In the genomic region with DNA sequence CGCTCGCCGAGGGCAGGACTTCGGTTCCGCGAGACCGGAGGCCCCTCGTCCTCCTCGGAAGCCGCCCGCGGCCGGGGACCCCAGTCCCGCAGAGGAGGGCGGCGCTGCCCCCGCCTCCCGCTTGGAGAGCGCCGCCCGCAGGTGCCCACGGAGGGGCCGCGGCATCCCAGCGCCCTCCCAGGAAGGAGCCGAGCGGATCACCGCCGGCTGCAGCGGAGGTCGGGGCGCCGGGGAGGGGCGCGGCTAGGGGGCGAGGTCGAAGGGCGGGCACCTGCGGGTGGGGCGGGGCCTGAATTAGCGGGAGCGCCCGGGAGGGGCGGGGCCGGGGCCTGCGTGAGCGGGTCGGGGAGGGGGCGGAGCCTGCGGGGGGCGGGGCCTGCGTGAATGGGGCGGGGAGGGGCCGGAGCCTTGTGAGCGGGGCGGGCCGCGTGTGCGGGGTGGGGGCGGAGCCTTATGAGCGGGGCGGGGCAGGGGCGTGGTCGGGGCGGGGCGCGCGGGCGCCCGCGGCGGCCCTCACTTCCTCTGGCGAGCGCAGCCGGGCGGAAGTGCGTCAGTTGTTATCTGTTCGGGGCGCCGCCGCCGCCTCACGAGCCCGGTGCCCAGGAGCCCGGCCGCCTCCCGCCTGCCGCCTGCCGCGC, we compare ENCODE assay signal across 8 cellular contexts. TPM values are rescaled to one million over a fixed set of nuclear protein-coding genes. Genes with fewer than 3 reads are reported as not detected.
DNase-seq lines count a peak whose midpoint lies in the region; ATAC-seq and TF ChIP-seq lines count a peak whose summit lies in the region.

TSS of gene FBRSL1 (plus strand) at position 550 of the 638 bp plus-strand sequence.

- no peak within 1 kb of the TSS for H4K8ac ChIP-seq in H9 (replicated peaks; ENCODE audit: insufficient read length, low read depth, low read length)

- H3K4me3 ChIP-seq in DOHH2 (ENCODE audit: low read length) = peak within 1 kb of the TSS; percentile 79
- H3K4me3 ChIP-seq in MM.1S (ENCODE audit: low read length) = peak within 1 kb of the TSS; percentile 59
- H3K4me3 ChIP-seq in SJCRH30 = peak within 1 kb of the TSS; percentile 71
- H3K4me3 ChIP-seq in neural progenitor cell = peak within 1 kb of the TSS; percentile 84

- no peak within 1 kb of the TSS for H4K5ac ChIP-seq in H9 (ENCODE audit: insufficient read length, low read depth, low read length)

- peak; percentile 94 for DNase-seq in H9
- DNase-seq in MM.1S = peak; percentile 80
- DNase-seq in SJCRH30 = peak; percentile 72 to 78
- DNase-seq in activated gamma-delta T cell treated with Interleukin-2 at 50 U/mL for 16 hours = peak; percentile 94
- DNase-seq in foreskin keratinocyte = peak; percentile 25 to 32
- DNase-seq in neural progenitor cell (ENCODE audit: low spot score) = peak; percentile 97
- DNase-seq in stimulated activated naive CD8-positive, alpha-beta T cell treated with anti-CD3 and anti-CD28 coated beads, Interleukin-15, amount 100 ng/mL, for 72 hours = peak; percentile 84 to 86

- H2BK20ac ChIP-seq in H9 (ENCODE audit: low read depth, low read length, poor library complexity, severe bottlenecking) = no peak within 1 kb of the TSS

- peaks cover 17% of the 10 kb centered on the region; the same call in 1 of the 2 replicates for H4K20me1 ChIP-seq in DOHH2 (ENCODE audit: control insufficient read depth, insufficient read depth, low read depth, low read length)
- H4K20me1 ChIP-seq in H9 (ENCODE audit: control insufficient read depth, insufficient read depth, insufficient read length) = no peaks in the 10 kb centered on the region
- no peaks in the 10 kb centered on the region for H4K20me1 ChIP-seq in MM.1S (ENCODE audit: insufficient read depth, low read length)
- H4K20me1 ChIP-seq in neural progenitor cell (ENCODE audit: low read depth) = peaks cover 41% of the 10 kb centered on the region

- H2BK15ac ChIP-seq in H9 (ENCODE audit: low read depth, low read length) = no peak within 1 kb of the TSS

- peaks cover 34% of the 10 kb centered on the region for H3K4me1 ChIP-seq in DOHH2 (ENCODE audit: control insufficient read depth, low read length)
- H3K4me1 ChIP-seq in H9 (ENCODE audit: insufficient read depth, low read length) = no peaks in the 10 kb centered on the region; the same call in 1 of the 2 replicates
- peaks cover 7% of the 10 kb centered on the region; the same call in 1 of the 2 replicates for H3K4me1 ChIP-seq in MM.1S (ENCODE audit: low read length)
- no peaks in the 10 kb centered on the region for H3K4me1 ChIP-seq in SJCRH30
- peaks cover 4% of the 10 kb centered on the region for H3K4me1 ChIP-seq in foreskin keratinocyte
- H3K4me1 ChIP-seq in neural progenitor cell = peaks cover 17% of the 10 kb centered on the region

- H3K56ac ChIP-seq in H9 (ENCODE audit: insufficient read length, low read depth, low read length) = no peak within 1 kb of the TSS

- H3K9ac ChIP-seq in H9 (ENCODE audit: extremely low read depth, insufficient read length, low read length) (no peak within 1 kb of the TSS), MM.1S (ENCODE audit: low read length) (peak within 1 kb of the TSS; percentile 29; the same call in 1 of the 2 replicates), neural progenitor cell (peak within 1 kb of the TSS; percentile 21)

- H3K4ac ChIP-seq in H9 (ENCODE audit: low read depth, low read length) = no peak within 1 kb of the TSS

- H3K79me2 ChIP-seq in DOHH2 (ENCODE audit: control insufficient read depth, low read length) = peaks cover 41% of the 10 kb centered on the region
- H3K79me2 ChIP-seq in H9 (ENCODE audit: insufficient read depth, low read length) = peaks cover 27% of the 10 kb centered on the region; the same call in 1 of the 2 replicates
- peaks cover 41% of the 10 kb centered on the region for H3K79me2 ChIP-seq in MM.1S (ENCODE audit: low read length)
- H3K79me2 ChIP-seq in neural progenitor cell (ENCODE audit: low read depth) = peaks cover 38% of the 10 kb centered on the region

- no peaks in the 10 kb centered on the region for H3K9me3 Mint-ChIP-seq in H9
- no peaks in the 10 kb centered on the region for H3K9me3 Mint-ChIP-seq in neural progenitor cell
- peaks cover 0 to 8% of the 10 kb centered on the region in 2 donors for H3K9me3 Mint-ChIP-seq in stimulated activated naive CD8-positive, alpha-beta T cell treated with anti-CD3 and anti-CD28 coated beads, Interleukin-15, amount 100 ng/mL, for 72 hours

- no peak within 1 kb of the TSS for H3K27ac ChIP-seq in DOHH2 (ENCODE audit: low read depth, low read length)
- H3K27ac ChIP-seq in H9 (ENCODE audit: insufficient read length, low read depth, low read length) = no peak within 1 kb of the TSS
- H3K27ac ChIP-seq in MM.1S (ENCODE audit: low read length) = no peak within 1 kb of the TSS
- H3K27ac ChIP-seq in SJCRH30 = no peak within 1 kb of the TSS
- peak within 1 kb of the TSS; percentile 40 for H3K27ac ChIP-seq in foreskin keratinocyte
- H3K27ac ChIP-seq in neural progenitor cell = no peak within 1 kb of the TSS

- H3K27me3 ChIP-seq in DOHH2 (ENCODE audit: control insufficient read depth, low read length) (peaks cover 23% of the 10 kb centered on the region), H9 (ENCODE audit: insufficient read depth, low read length) (peaks cover 15% of the 10 kb centered on the region; the same call in 1 of the 2 replicates), MM.1S (replicated peaks; ENCODE audit: insufficient read depth, low read length) (peaks cover 14% of the 10 kb centered on the region), SJCRH30 (no peaks in the 10 kb centered on the region), foreskin keratinocyte (peaks cover 23% of the 10 kb centered on the region), neural progenitor cell (peaks cover 58% of the 10 kb centered on the region)

- H3K4me2 ChIP-seq in DOHH2 (ENCODE audit: low read length) = peak within 1 kb of the TSS; percentile 93
- H3K4me2 ChIP-seq in H9 (ENCODE audit: insufficient read depth, insufficient read length, low read length) = peak within 1 kb of the TSS; percentile 54
- peak within 1 kb of the TSS; percentile 65 for H3K4me2 ChIP-seq in MM.1S (ENCODE audit: low read depth, low read length)
- H3K4me2 ChIP-seq in neural progenitor cell = peak within 1 kb of the TSS; percentile 99

- no peak within 1 kb of the TSS for H2AK5ac ChIP-seq in H9 (ENCODE audit: insufficient read length, low read length)

- H2BK12ac ChIP-seq in H9 (ENCODE audit: insufficient read length, low read depth, low read length) = no peak within 1 kb of the TSS

- H3K9me2 ChIP-seq in DOHH2 (replicated peaks; ENCODE audit: control insufficient read depth, low read length) (no peaks in the 10 kb centered on the region), MM.1S (replicated peaks; ENCODE audit: insufficient read depth, low read length) (no peaks in the 10 kb centered on the region)

- no peak within 1 kb of the TSS for H2BK5ac ChIP-seq in H9 (ENCODE audit: insufficient read length, low read length)

- no CpG with 5 or more reads among the region's 90 CpGs for WGBS in H9 (ENCODE audit: extremely low coverage, insufficient read length, low lambda C conversion rate)

- peaks cover 3 to 5% (median 5%) of the 10 kb centered on the region in 3 experiments for H3K36me3 Mint-ChIP-seq in H9 (ENCODE audit: insufficient read depth in 1 of 3, low read depth in 3 of 3)
- no peaks in the 10 kb centered on the region for H3K36me3 Mint-ChIP-seq in neural progenitor cell

- no peak within 1 kb of the TSS for H4K91ac ChIP-seq in H9 (ENCODE audit: insufficient read length, low read depth, low read length)

- H3K9me3 ChIP-seq in DOHH2 (ENCODE audit: control insufficient read depth, insufficient read depth, low read length) (no peaks in the 10 kb centered on the region), H9 (ENCODE audit: control insufficient read depth, low read depth, low read length) (no peaks in the 10 kb centered on the region), MM.1S (replicated peaks; ENCODE audit: insufficient read depth, low read length) (no peaks in the 10 kb centered on the region), SJCRH30 (replicated peaks) (no peaks in the 10 kb centered on the region), neural progenitor cell (ENCODE audit: low read depth) (no peaks in the 10 kb centered on the region)

- no peak within 1 kb of the TSS for H2AFZ ChIP-seq in H9 (ENCODE audit: low read length)
- H2AFZ ChIP-seq in MM.1S (ENCODE audit: low read length) = no peak within 1 kb of the TSS
- H2AFZ ChIP-seq in neural progenitor cell (replicated peaks) = peak within 1 kb of the TSS; percentile 89

- H3T11ph ChIP-seq in H9 (ENCODE audit: low read length) = no peak within 1 kb of the TSS

- no peak within 1 kb of the TSS for H3K18ac ChIP-seq in H9 (ENCODE audit: insufficient read length, low read depth, low read length)

- peak within 1 kb of the TSS; percentile 78 to 87 for H3K4me3 Mint-ChIP-seq in H9
- peak within 1 kb of the TSS; percentile 91 for H3K4me3 Mint-ChIP-seq in neural progenitor cell
- H3K4me3 Mint-ChIP-seq in stimulated activated naive CD8-positive, alpha-beta T cell treated with anti-CD3 and anti-CD28 coated beads, Interleukin-15, amount 100 ng/mL, for 72 hours = peak within 1 kb of the TSS; percentile 95 to 96

- ATAC-seq in foreskin keratinocyte = peak; percentile 71
- peak; percentile 67 for ATAC-seq in stimulated activated naive CD8-positive, alpha-beta T cell treated with anti-CD3 and anti-CD28 coated beads, Interleukin-15, amount 100 ng/mL, for 72 hours

- H2BK120ac ChIP-seq in H9 (ENCODE audit: low read depth, low read length, poor library complexity, severe bottlenecking) = no peak within 1 kb of the TSS

- H3K36me3 ChIP-seq in DOHH2 (ENCODE audit: control insufficient read depth, low read length) = peaks cover 5% of the 10 kb centered on the region; the same call in 1 of the 2 replicates
- H3K36me3 ChIP-seq in MM.1S (replicated peaks; ENCODE audit: insufficient read depth, low read length) = no peaks in the 10 kb centered on the region
- H3K36me3 ChIP-seq in SJCRH30 = no peaks in the 10 kb centered on the region
- H3K36me3 ChIP-seq in neural progenitor cell = no peaks in the 10 kb centered on the region

- H3K79me1 ChIP-seq in H9 (ENCODE audit: insufficient read depth, low read depth, low read length, poor library complexity, severe bottlenecking) = peaks cover 8% of the 10 kb centered on the region

- TF ChIP-seq CTCF in DOHH2 (IDR thresholded peaks at IDR 0.05; ENCODE audit: low read depth, low read length, poor library complexity, severe bottlenecking) = peak; percentile 21
- no peak for TF ChIP-seq CTCF in H9 (conservative IDR thresholded peaks at IDR 0.05)
- no peak for TF ChIP-seq CTCF in MM.1S (IDR thresholded peaks at IDR 0.05; ENCODE audit: low read length)
- TF ChIP-seq CTCF in foreskin keratinocyte (conservative IDR thresholded peaks at IDR 0.05) = no peak
- peak; percentile 17 for TF ChIP-seq CTCF in neural progenitor cell (IDR thresholded peaks at IDR 0.05)

- no peak within 1 kb of the TSS for H3K23ac ChIP-seq in H9 (ENCODE audit: insufficient read length, low read depth, low read length)

- H3K23me2 ChIP-seq in H9 (ENCODE audit: insufficient read length, low read depth, low read length, poor library complexity, severe bottlenecking) = peaks cover 6% of the 10 kb centered on the region

- H3K27me3 Mint-ChIP-seq in H9 (ENCODE audit: low read depth) = peaks cover 58% of the 10 kb centered on the region
- peaks cover 31% of the 10 kb centered on the region for H3K27me3 Mint-ChIP-seq in neural progenitor cell (ENCODE audit: insufficient read depth, low read depth)
- no peaks in the 10 kb centered on the region for H3K27me3 Mint-ChIP-seq in stimulated activated naive CD8-positive, alpha-beta T cell treated with anti-CD3 and anti-CD28 coated beads, Interleukin-15, amount 100 ng/mL, for 72 hours

- peaks cover 3% of the 10 kb centered on the region for H3F3A ChIP-seq in DOHH2 (ENCODE audit: control insufficient read depth, insufficient read depth)
- H3F3A ChIP-seq in MM.1S (ENCODE audit: insufficient read depth, low read length) = no peaks in the 10 kb centered on the region
- H3F3A ChIP-seq in neural progenitor cell (ENCODE audit: low read depth) = peaks cover 7% of the 10 kb centered on the region

- H3K27ac Mint-ChIP-seq in H9 (no peak within 1 kb of the TSS), neural progenitor cell (peak within 1 kb of the TSS; percentile 57)
- peak within 1 kb of the TSS; percentile 84 to 89 for H3K27ac Mint-ChIP-seq in stimulated activated naive CD8-positive, alpha-beta T cell treated with anti-CD3 and anti-CD28 coated beads, Interleukin-15, amount 100 ng/mL, for 72 hours

- H3K14ac ChIP-seq in H9 (ENCODE audit: insufficient read depth, low read length) = peak within 1 kb of the TSS; percentile 25; the same call in 1 of the 2 replicates

- H3K4me1 Mint-ChIP-seq in H9 (peaks cover 18 to 24% of the 10 kb centered on the region in 2 experiments), neural progenitor cell (peaks cover 25% of the 10 kb centered on the region)
- peaks cover 77% of the 10 kb centered on the region for H3K4me1 Mint-ChIP-seq in stimulated activated naive CD8-positive, alpha-beta T cell treated with anti-CD3 and anti-CD28 coated beads, Interleukin-15, amount 100 ng/mL, for 72 hours

RNA-seq across cellular contexts. Expression of gene FBRSL1, which starts in this region (rescaled TPM):
- total RNA-seq in H9 (2021) (90.8 and 92.3 TPM in 2 replicates), foreskin keratinocyte (20.0 and 21.6 TPM in 2 replicates), neural progenitor cell (ENCODE audit: low replicate concordance) (7.4 and 30.6 TPM in 2 replicates)
- total RNA-seq in SJCRH30 (2014; rRNA removed; shearing (Covaris generic)) = 15.6 and 15.7 TPM in 2 replicates
- 23.7 and 30.7 TPM in 2 replicates for polyA plus RNA-seq in foreskin keratinocyte

Comparison
In these comparisons a context has a peak if more than half of its experiments do, and no peak if none do; other contexts are left out.
1. CTCF ChIP-seq: peak in DOHH2 (single experiment) and neural progenitor cell (single experiment); none in H9 (single experiment), MM.1S (single experiment) and foreskin keratinocyte (single experiment).
2. DNase-seq: peak in every context shown above with its lines; median percentile 97 in neural progenitor cell; 94 in H9; 94 in activated gamma-delta T cell treated with Interleukin-2 at 50 U/mL for 16 hours; 85 in stimulated activated naive CD8-positive, alpha-beta T cell treated with anti-CD3 and anti-CD28 coated beads, Interleukin-15, amount 100 ng/mL, for 72 hours; 80 in MM.1S; 75 in SJCRH30; 28 in foreskin keratinocyte.
3. H3K27ac Mint-ChIP-seq: peak in neural progenitor cell (single experiment) and stimulated activated naive CD8-positive, alpha-beta T cell treated with anti-CD3 and anti-CD28 coated beads, Interleukin-15, amount 100 ng/mL, for 72 hours (2 of 2); none in H9 (0 of 3).
4. Peak in every context shown above with its lines, with median percentiles within 50 percentile points of each other: H3K4me2 ChIP-seq, H3K4me3 ChIP-seq and H3K4me3 Mint-ChIP-seq.